ENCODE assay signal across 1 cellular context in the genomic region with DNA sequence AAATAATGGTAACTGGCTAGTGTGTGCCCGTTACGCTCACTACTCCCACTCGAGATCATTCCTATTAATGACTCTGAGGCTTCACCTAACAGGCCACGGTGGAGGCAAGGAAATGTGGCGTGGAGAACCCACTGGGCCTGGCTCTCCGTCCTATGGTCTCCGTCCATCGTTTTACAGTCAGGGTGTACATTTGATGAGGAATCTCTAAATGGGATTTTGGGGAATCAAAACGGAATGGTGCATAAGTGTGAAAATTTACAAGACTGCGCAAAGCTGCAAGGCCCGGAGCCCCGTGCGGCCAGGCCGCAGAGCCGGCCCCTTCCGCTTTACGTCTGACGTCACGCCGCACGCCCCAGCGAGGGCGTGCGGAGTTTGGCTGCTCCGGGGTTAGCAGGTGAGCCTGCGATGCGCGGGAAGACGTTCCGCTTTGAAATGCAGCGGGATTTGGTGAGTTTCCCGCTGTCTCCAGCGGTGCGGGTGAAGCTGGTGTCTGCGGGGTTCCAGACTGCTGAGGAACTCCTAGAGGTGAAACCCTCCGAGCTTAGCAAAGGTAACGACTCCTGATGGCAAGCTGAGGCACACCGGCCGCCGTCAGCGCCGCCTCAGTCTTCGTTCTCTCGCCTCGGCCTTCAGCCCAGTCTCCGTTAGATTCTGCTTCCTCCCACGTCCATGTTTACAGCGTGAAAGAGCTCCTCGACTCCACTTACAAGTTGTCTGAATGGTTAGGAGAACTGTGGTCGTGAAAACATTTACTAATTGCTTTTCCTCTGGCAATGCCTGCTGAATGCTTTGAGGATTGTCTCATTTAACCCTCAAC.
TF ChIP-seq lines count a peak whose summit lies in the region.

RAD51C (plus strand) TSS at position 364 of the 817 bp plus-strand sequence; CDS start at position 406, 42 bp downstream.

TF ChIP-seq in K562, 482 proteins besides CTCF, POLR2A, EP300 and RAD21 (continued from another document and continues in another):
- TF ChIP-seq, protein P1, sequence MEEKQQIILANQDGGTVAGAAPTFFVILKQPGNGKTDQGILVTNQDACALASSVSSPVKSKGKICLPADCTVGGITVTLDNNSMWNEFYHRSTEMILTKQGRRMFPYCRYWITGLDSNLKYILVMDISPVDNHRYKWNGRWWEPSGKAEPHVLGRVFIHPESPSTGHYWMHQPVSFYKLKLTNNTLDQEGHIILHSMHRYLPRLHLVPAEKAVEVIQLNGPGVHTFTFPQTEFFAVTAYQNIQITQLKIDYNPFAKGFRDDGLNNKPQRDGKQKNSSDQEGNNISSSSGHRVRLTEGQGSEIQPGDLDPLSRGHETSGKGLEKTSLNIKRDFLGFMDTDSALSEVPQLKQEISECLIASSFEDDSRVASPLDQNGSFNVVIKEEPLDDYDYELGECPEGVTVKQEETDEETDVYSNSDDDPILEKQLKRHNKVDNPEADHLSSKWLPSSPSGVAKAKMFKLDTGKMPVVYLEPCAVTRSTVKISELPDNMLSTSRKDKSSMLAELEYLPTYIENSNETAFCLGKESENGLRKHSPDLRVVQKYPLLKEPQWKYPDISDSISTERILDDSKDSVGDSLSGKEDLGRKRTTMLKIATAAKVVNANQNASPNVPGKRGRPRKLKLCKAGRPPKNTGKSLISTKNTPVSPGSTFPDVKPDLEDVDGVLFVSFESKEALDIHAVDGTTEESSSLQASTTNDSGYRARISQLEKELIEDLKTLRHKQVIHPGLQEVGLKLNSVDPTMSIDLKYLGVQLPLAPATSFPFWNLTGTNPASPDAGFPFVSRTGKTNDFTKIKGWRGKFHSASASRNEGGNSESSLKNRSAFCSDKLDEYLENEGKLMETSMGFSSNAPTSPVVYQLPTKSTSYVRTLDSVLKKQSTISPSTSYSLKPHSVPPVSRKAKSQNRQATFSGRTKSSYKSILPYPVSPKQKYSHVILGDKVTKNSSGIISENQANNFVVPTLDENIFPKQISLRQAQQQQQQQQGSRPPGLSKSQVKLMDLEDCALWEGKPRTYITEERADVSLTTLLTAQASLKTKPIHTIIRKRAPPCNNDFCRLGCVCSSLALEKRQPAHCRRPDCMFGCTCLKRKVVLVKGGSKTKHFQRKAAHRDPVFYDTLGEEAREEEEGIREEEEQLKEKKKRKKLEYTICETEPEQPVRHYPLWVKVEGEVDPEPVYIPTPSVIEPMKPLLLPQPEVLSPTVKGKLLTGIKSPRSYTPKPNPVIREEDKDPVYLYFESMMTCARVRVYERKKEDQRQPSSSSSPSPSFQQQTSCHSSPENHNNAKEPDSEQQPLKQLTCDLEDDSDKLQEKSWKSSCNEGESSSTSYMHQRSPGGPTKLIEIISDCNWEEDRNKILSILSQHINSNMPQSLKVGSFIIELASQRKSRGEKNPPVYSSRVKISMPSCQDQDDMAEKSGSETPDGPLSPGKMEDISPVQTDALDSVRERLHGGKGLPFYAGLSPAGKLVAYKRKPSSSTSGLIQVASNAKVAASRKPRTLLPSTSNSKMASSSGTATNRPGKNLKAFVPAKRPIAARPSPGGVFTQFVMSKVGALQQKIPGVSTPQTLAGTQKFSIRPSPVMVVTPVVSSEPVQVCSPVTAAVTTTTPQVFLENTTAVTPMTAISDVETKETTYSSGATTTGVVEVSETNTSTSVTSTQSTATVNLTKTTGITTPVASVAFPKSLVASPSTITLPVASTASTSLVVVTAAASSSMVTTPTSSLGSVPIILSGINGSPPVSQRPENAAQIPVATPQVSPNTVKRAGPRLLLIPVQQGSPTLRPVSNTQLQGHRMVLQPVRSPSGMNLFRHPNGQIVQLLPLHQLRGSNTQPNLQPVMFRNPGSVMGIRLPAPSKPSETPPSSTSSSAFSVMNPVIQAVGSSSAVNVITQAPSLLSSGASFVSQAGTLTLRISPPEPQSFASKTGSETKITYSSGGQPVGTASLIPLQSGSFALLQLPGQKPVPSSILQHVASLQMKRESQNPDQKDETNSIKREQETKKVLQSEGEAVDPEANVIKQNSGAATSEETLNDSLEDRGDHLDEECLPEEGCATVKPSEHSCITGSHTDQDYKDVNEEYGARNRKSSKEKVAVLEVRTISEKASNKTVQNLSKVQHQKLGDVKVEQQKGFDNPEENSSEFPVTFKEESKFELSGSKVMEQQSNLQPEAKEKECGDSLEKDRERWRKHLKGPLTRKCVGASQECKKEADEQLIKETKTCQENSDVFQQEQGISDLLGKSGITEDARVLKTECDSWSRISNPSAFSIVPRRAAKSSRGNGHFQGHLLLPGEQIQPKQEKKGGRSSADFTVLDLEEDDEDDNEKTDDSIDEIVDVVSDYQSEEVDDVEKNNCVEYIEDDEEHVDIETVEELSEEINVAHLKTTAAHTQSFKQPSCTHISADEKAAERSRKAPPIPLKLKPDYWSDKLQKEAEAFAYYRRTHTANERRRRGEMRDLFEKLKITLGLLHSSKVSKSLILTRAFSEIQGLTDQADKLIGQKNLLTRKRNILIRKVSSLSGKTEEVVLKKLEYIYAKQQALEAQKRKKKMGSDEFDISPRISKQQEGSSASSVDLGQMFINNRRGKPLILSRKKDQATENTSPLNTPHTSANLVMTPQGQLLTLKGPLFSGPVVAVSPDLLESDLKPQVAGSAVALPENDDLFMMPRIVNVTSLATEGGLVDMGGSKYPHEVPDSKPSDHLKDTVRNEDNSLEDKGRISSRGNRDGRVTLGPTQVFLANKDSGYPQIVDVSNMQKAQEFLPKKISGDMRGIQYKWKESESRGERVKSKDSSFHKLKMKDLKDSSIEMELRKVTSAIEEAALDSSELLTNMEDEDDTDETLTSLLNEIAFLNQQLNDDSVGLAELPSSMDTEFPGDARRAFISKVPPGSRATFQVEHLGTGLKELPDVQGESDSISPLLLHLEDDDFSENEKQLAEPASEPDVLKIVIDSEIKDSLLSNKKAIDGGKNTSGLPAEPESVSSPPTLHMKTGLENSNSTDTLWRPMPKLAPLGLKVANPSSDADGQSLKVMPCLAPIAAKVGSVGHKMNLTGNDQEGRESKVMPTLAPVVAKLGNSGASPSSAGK (IDR thresholded peaks at IDR 0.05): peak; percentile 99
- TF ChIP-seq DDX20 (tag; IDR thresholded peaks at IDR 0.05; ENCODE audit: low read depth): no peak
- no peak for TF ChIP-seq HNRNPH1 (optimal IDR thresholded peaks at IDR 0.05; ENCODE audit: low read depth, low read length)
- peak; percentile 64 for TF ChIP-seq ETV1 (tag; conservative IDR thresholded peaks at IDR 0.05; ENCODE audit: low read depth)
- TF ChIP-seq POLR2B (IDR thresholded peaks at IDR 0.05; ENCODE audit: low read depth, partially characterized antibody): peak; percentile 90
- no peak for TF ChIP-seq GATA2 (CRISPR knock-in tag; IDR thresholded peaks at IDR 0.05)
- TF ChIP-seq ZNF696 (CRISPR knock-in tag; conservative IDR thresholded peaks at IDR 0.05): no peak
- 0 out of 4 replicates have a peak, but pooled peaks of 1 of the 2 experiments have one; percentile 52 for TF ChIP-seq FOXA3 (CRISPR knock-in tag; conservative IDR thresholded peaks at IDR 0.05 in 1 of 2, IDR thresholded peaks at IDR 0.05 in 1 of 2)
- TF ChIP-seq FOXJ2 (tag; IDR thresholded peaks at IDR 0.05): no peak
- TF ChIP-seq L3MBTL2 (IDR thresholded peaks at IDR 0.05): peak; percentile 100
- TF ChIP-seq SMARCC2 (IDR thresholded peaks at IDR 0.05; ENCODE audit: low read depth): no peak
- TF ChIP-seq ARID2 (IDR thresholded peaks at IDR 0.05): no peak
- peak; percentile 52; the same call in 1 of the 2 replicates for TF ChIP-seq MBD2 (IDR thresholded peaks at IDR 0.05; ENCODE audit: borderline replicate concordance, low read depth)
- no peak for TF ChIP-seq BCOR (IDR thresholded peaks at IDR 0.05)
- TF ChIP-seq, protein P2, sequence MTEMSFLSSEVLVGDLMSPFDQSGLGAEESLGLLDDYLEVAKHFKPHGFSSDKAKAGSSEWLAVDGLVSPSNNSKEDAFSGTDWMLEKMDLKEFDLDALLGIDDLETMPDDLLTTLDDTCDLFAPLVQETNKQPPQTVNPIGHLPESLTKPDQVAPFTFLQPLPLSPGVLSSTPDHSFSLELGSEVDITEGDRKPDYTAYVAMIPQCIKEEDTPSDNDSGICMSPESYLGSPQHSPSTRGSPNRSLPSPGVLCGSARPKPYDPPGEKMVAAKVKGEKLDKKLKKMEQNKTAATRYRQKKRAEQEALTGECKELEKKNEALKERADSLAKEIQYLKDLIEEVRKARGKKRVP (CRISPR knock-in tag; IDR thresholded peaks at IDR 0.05): no peak
- TF ChIP-seq, protein P3, sequence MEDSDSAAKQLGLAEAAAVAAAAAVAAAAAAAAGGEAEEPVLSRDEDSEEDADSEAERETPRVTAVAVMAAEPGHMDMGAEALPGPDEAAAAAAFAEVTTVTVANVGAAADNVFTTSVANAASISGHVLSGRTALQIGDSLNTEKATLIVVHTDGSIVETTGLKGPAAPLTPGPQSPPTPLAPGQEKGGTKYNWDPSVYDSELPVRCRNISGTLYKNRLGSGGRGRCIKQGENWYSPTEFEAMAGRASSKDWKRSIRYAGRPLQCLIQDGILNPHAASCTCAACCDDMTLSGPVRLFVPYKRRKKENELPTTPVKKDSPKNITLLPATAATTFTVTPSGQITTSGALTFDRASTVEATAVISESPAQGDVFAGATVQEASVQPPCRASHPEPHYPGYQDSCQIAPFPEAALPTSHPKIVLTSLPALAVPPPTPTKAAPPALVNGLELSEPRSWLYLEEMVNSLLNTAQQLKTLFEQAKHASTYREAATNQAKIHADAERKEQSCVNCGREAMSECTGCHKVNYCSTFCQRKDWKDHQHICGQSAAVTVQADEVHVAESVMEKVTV (CRISPR knock-in tag; IDR thresholded peaks at IDR 0.05): no peak
- TF ChIP-seq IRF9 (tag; IDR thresholded peaks at IDR 0.05): no peak
- TF ChIP-seq, protein P4, sequence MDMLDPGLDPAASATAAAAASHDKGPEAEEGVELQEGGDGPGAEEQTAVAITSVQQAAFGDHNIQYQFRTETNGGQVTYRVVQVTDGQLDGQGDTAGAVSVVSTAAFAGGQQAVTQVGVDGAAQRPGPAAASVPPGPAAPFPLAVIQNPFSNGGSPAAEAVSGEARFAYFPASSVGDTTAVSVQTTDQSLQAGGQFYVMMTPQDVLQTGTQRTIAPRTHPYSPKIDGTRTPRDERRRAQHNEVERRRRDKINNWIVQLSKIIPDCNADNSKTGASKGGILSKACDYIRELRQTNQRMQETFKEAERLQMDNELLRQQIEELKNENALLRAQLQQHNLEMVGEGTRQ (CRISPR knock-in tag; IDR thresholded peaks at IDR 0.05): no peak
- TF ChIP-seq, protein P5, sequence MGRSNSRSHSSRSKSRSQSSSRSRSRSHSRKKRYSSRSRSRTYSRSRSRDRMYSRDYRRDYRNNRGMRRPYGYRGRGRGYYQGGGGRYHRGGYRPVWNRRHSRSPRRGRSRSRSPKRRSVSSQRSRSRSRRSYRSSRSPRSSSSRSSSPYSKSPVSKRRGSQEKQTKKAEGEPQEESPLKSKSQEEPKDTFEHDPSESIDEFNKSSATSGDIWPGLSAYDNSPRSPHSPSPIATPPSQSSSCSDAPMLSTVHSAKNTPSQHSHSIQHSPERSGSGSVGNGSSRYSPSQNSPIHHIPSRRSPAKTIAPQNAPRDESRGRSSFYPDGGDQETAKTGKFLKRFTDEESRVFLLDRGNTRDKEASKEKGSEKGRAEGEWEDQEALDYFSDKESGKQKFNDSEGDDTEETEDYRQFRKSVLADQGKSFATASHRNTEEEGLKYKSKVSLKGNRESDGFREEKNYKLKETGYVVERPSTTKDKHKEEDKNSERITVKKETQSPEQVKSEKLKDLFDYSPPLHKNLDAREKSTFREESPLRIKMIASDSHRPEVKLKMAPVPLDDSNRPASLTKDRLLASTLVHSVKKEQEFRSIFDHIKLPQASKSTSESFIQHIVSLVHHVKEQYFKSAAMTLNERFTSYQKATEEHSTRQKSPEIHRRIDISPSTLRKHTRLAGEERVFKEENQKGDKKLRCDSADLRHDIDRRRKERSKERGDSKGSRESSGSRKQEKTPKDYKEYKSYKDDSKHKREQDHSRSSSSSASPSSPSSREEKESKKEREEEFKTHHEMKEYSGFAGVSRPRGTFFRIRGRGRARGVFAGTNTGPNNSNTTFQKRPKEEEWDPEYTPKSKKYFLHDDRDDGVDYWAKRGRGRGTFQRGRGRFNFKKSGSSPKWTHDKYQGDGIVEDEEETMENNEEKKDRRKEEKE (IDR thresholded peaks at IDR 0.05; ENCODE audit: borderline replicate concordance in 1 of 2, control insufficient read depth in 1 of 2, low read depth in 2 of 2, low read length in 1 of 2): peak in 1 of 2 experiments; percentile 73; a peak in 2 of 4 replicates
- TF ChIP-seq SREBF1 (IDR thresholded peaks at IDR 0.05; ENCODE audit: borderline replicate concordance, low read depth, low read length): no peak
- TF ChIP-seq SIX5 (IDR thresholded peaks at IDR 0.05; ENCODE audit: borderline replicate concordance in 1 of 2, insufficient read depth in 1 of 2, low read depth in 1 of 2, low read length in 2 of 2): no peak
- TF ChIP-seq, protein P6, sequence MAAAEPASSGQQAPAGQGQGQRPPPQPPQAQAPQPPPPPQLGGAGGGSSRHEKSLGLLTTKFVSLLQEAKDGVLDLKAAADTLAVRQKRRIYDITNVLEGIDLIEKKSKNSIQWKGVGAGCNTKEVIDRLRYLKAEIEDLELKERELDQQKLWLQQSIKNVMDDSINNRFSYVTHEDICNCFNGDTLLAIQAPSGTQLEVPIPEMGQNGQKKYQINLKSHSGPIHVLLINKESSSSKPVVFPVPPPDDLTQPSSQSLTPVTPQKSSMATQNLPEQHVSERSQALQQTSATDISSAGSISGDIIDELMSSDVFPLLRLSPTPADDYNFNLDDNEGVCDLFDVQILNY (CRISPR knock-in tag; IDR thresholded peaks at IDR 0.05): no peak
- TF ChIP-seq ESRRB (CRISPR knock-in tag; IDR thresholded peaks at IDR 0.05; ENCODE audit: borderline replicate concordance): no peak
- TF ChIP-seq ZNF197 (CRISPR knock-in tag; IDR thresholded peaks at IDR 0.05; ENCODE audit: low read depth): 0 out of 2 replicates have a peak, but pooled peaks have one; percentile 36
- TF ChIP-seq POU5F1 (IDR thresholded peaks at IDR 0.05; ENCODE audit: borderline replicate concordance, low read depth, low read length, partially characterized antibody): no peak
- TF ChIP-seq PTRF (tag; IDR thresholded peaks at IDR 0.05): no peak
- TF ChIP-seq, protein P7, sequence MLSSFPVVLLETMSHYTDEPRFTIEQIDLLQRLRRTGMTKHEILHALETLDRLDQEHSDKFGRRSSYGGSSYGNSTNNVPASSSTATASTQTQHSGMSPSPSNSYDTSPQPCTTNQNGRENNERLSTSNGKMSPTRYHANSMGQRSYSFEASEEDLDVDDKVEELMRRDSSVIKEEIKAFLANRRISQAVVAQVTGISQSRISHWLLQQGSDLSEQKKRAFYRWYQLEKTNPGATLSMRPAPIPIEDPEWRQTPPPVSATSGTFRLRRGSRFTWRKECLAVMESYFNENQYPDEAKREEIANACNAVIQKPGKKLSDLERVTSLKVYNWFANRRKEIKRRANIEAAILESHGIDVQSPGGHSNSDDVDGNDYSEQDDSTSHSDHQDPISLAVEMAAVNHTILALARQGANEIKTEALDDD (IDR thresholded peaks at IDR 0.05): 0 out of 2 replicates have a peak, but pooled peaks have one; percentile 23
